Comparison of ENCODE assay signal across 2 cellular contexts in genomic region chr1:53717025-53717804, GRCh38.
A peak's percentile ranks its signal among the peaks of the same experiment; 100 is the strongest.
TF ChIP-seq lines count a peak whose summit lies in the region.

No MANE protein-coding gene starts in this region.

TF ChIP-seq in HepG2, 621 proteins besides CTCF, POLR2A, EP300 and RAD21:
- TF ChIP-seq ZNF530 (CRISPR knock-in tag; IDR thresholded peaks at IDR 0.05; ENCODE audit: low read depth) (no peak), KMT2A (CRISPR knock-in tag; IDR thresholded peaks at IDR 0.05) (no peak), ZBTB34 (CRISPR knock-in tag; IDR thresholded peaks at IDR 0.05) (no peak), ZNF512 (CRISPR knock-in tag; IDR thresholded peaks at IDR 0.05) (no peak), ZNF629 (CRISPR knock-in tag; conservative IDR thresholded peaks at IDR 0.05) (peak; percentile 38), ZZZ3 (CRISPR knock-in tag; IDR thresholded peaks at IDR 0.05; ENCODE audit: borderline replicate concordance) (no peak), ZBTB40 (IDR thresholded peaks at IDR 0.05) (no peak), ZBTB40 (CRISPR knock-in tag; IDR thresholded peaks at IDR 0.05) (no peak)

TF ChIP-seq in H1, 55 proteins besides CTCF, POLR2A, EP300 and RAD21:
- TF ChIP-seq NANOG (IDR thresholded peaks at IDR 0.05; ENCODE audit: insufficient read depth, low read depth, low read length, poor library complexity, severe bottlenecking) (no peak), KDM1A (IDR thresholded peaks at IDR 0.05; ENCODE audit: borderline replicate concordance, low read length) (peak; percentile 36; the same call in 1 of the 2 replicates)
